1 cellular context compared by ENCODE assay signal in the genomic region with DNA sequence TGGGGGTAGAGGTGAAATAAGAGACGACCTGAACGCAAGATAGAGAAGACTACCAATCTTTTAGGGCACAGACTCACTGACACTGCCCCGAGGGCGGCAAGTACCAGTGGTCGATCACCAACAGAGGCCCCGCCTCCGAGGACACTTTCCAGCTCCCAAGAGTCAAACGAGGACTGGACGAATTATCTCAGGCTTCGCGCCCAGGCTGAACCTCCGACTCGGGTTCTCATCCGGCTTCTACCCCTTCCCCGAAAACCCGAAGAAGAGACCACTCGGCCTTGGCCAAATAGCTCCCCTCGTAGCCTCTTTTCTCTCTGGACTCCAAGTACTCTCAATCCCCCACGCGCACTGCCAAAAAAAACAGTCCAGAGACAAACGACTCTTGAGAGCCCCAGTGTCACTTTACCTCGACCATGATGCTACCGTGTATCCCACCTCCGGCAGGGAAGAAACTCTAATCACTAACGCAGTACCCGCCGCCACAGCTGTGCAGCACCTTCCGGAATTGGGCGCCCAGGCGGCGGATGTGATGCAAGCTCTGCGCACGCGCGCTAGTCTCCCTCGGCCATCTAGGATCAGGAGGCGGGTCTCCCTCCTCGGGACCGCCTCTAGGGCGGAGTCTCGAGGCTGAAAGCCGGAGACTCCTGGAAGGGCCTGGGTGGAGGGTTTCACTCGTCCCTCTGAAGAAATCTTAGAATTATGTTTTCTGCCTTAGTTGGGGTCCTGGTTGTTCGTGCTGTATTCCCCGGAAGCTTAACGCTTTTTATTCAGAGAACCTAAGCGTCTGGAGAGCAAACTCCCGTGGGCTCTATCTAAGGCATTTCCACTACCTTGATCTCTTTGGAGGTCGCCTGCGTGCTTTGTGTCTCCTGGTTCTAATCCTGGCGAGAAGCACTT.
TF ChIP-seq lines count a peak whose summit lies in the region.

A gene (minus strand): TSS at position 507 of the 897 bp plus-strand sequence. CDS start 92 bp downstream, at position 415.

TF ChIP-seq in HepG2, 621 proteins besides CTCF, POLR2A, EP300 and RAD21 (continued from another document and continues in another):
- TF ChIP-seq, protein P1, sequence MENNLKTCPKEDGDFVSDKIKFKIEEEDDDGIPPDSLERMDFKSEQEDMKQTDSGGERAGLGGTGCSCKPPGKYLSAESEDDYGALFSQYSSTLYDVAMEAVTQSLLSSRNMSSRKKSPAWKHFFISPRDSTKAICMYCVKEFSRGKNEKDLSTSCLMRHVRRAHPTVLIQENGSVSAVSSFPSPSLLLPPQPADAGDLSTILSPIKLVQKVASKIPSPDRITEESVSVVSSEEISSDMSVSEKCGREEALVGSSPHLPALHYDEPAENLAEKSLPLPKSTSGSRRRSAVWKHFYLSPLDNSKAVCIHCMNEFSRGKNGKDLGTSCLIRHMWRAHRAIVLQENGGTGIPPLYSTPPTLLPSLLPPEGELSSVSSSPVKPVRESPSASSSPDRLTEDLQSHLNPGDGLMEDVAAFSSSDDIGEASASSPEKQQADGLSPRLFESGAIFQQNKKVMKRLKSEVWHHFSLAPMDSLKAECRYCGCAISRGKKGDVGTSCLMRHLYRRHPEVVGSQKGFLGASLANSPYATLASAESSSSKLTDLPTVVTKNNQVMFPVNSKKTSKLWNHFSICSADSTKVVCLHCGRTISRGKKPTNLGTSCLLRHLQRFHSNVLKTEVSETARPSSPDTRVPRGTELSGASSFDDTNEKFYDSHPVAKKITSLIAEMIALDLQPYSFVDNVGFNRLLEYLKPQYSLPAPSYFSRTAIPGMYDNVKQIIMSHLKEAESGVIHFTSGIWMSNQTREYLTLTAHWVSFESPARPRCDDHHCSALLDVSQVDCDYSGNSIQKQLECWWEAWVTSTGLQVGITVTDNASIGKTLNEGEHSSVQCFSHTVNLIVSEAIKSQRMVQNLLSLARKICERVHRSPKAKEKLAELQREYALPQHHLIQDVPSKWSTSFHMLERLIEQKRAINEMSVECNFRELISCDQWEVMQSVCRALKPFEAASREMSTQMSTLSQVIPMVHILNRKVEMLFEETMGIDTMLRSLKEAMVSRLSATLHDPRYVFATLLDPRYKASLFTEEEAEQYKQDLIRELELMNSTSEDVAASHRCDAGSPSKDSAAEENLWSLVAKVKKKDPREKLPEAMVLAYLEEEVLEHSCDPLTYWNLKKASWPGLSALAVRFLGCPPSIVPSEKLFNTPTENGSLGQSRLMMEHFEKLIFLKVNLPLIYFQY (CRISPR knock-in tag; IDR thresholded peaks at IDR 0.05; ENCODE audit: borderline replicate concordance) = no peak
- TF ChIP-seq ZNF326 (CRISPR knock-in tag; IDR thresholded peaks at IDR 0.05; ENCODE audit: borderline replicate concordance) (no peak), FOXK1 (CRISPR knock-in tag; IDR thresholded peaks at IDR 0.05; ENCODE audit: borderline replicate concordance, low read depth) (no peak), ZNF615 (CRISPR knock-in tag; IDR thresholded peaks at IDR 0.05; ENCODE audit: borderline replicate concordance) (no peak), HOXA3 (CRISPR knock-in tag; IDR thresholded peaks at IDR 0.05) (peak; percentile 64; the same call in 1 of the 2 replicates), NAIF1 (CRISPR knock-in tag; IDR thresholded peaks at IDR 0.05; ENCODE audit: borderline replicate concordance) (0 out of 2 replicates have a peak, but pooled peaks have one; percentile 27), REPIN1 (CRISPR knock-in tag; IDR thresholded peaks at IDR 0.05; ENCODE audit: borderline replicate concordance, low read depth) (peak; percentile 39; the same call in 1 of the 2 replicates), WIZ (CRISPR knock-in tag; IDR thresholded peaks at IDR 0.05) (no peak), CCDC6 (CRISPR knock-in tag; IDR thresholded peaks at IDR 0.05) (no peak), MED1 (CRISPR knock-in tag; IDR thresholded peaks at IDR 0.05) (no peak), KAT2B (IDR thresholded peaks at IDR 0.05; ENCODE audit: borderline replicate concordance, low read depth, low read length) (no peak), BRCA1 (CRISPR knock-in tag; IDR thresholded peaks at IDR 0.05) (no peak), SIX1 (CRISPR knock-in tag; IDR thresholded peaks at IDR 0.05; ENCODE audit: borderline replicate concordance) (no peak), ZNF709 (CRISPR knock-in tag; IDR thresholded peaks at IDR 0.05) (peak; percentile 58; the same call in 1 of the 2 replicates), PCBP1 (IDR thresholded peaks at IDR 0.05; ENCODE audit: borderline replicate concordance, low read depth, low read length) (no peak), NFRKB (IDR thresholded peaks at IDR 0.05) (no peak), SYNCRIP (IDR thresholded peaks at IDR 0.05; ENCODE audit: insufficient read depth, low read depth, low read length) (no peak), SCMH1 (CRISPR knock-in tag; IDR thresholded peaks at IDR 0.05; ENCODE audit: borderline replicate concordance) (no peak), ZFP41 (CRISPR knock-in tag; IDR thresholded peaks at IDR 0.05; ENCODE audit: borderline replicate concordance) (no peak), KDM1A (CRISPR knock-in tag; IDR thresholded peaks at IDR 0.05) (no peak), ATM (IDR thresholded peaks at IDR 0.05; ENCODE audit: borderline replicate concordance) (no peak), KLF16 (CRISPR knock-in tag; IDR thresholded peaks at IDR 0.05) (peak in 1 of 2 experiments; percentile 70; a peak in 2 of 4 replicates), ZNF333 (CRISPR knock-in tag; IDR thresholded peaks at IDR 0.05; ENCODE audit: borderline replicate concordance) (0 out of 2 replicates have a peak, but pooled peaks have one; percentile 48), PHF20 (CRISPR knock-in tag; IDR thresholded peaks at IDR 0.05) (peak; percentile 89), PHF8 (CRISPR knock-in tag; IDR thresholded peaks at IDR 0.05) (peak; percentile 89), ZNF510 (CRISPR knock-in tag; IDR thresholded peaks at IDR 0.05; ENCODE audit: low read depth) (0 out of 2 replicates have a peak, but pooled peaks have one; percentile 39), ZNF556 (CRISPR knock-in tag; IDR thresholded peaks at IDR 0.05; ENCODE audit: borderline replicate concordance) (no peak; the same call in 1 of the 2 replicates)
- TF ChIP-seq, protein P2, sequence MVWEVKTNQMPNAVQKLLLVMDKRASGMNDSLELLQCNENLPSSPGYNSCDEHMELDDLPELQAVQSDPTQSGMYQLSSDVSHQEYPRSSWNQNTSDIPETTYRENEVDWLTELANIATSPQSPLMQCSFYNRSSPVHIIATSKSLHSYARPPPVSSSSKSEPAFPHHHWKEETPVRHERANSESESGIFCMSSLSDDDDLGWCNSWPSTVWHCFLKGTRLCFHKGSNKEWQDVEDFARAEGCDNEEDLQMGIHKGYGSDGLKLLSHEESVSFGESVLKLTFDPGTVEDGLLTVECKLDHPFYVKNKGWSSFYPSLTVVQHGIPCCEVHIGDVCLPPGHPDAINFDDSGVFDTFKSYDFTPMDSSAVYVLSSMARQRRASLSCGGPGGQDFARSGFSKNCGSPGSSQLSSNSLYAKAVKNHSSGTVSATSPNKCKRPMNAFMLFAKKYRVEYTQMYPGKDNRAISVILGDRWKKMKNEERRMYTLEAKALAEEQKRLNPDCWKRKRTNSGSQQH (CRISPR knock-in tag; IDR thresholded peaks at IDR 0.05; ENCODE audit: low read depth) = no peak
- TF ChIP-seq, protein P3, sequence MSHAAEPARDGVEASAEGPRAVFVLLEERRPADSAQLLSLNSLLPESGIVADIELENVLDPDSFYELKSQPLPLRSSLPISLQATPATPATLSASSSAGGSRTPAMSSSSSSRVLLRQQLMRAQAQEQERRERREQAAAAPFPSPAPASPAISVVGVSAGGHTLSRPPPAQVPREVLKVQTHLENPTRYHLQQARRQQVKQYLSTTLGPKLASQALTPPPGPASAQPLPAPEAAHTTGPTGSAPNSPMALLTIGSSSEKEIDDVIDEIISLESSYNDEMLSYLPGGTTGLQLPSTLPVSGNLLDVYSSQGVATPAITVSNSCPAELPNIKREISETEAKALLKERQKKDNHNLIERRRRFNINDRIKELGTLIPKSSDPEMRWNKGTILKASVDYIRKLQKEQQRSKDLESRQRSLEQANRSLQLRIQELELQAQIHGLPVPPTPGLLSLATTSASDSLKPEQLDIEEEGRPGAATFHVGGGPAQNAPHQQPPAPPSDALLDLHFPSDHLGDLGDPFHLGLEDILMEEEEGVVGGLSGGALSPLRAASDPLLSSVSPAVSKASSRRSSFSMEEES (CRISPR knock-in tag; IDR thresholded peaks at IDR 0.05) = 0 out of 2 replicates have a peak, but pooled peaks have one; percentile 9
- TF ChIP-seq, protein P4, sequence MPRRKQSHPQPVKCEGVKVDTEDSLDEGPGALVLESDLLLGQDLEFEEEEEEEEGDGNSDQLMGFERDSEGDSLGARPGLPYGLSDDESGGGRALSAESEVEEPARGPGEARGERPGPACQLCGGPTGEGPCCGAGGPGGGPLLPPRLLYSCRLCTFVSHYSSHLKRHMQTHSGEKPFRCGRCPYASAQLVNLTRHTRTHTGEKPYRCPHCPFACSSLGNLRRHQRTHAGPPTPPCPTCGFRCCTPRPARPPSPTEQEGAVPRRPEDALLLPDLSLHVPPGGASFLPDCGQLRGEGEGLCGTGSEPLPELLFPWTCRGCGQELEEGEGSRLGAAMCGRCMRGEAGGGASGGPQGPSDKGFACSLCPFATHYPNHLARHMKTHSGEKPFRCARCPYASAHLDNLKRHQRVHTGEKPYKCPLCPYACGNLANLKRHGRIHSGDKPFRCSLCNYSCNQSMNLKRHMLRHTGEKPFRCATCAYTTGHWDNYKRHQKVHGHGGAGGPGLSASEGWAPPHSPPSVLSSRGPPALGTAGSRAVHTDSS (CRISPR knock-in tag; conservative IDR thresholded peaks at IDR 0.05) = no peak
- TF ChIP-seq, protein P5, sequence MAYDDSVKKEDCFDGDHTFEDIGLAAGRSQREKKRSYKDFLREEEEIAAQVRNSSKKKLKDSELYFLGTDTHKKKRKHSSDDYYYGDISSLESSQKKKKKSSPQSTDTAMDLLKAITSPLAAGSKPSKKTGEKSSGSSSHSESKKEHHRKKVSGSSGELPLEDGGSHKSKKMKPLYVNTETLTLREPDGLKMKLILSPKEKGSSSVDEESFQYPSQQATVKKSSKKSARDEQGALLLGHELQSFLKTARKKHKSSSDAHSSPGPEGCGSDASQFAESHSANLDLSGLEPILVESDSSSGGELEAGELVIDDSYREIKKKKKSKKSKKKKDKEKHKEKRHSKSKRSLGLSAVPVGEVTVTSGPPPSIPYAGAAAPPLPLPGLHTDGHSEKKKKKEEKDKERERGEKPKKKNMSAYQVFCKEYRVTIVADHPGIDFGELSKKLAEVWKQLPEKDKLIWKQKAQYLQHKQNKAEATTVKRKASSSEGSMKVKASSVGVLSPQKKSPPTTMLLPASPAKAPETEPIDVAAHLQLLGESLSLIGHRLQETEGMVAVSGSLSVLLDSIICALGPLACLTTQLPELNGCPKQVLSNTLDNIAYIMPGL (CRISPR knock-in tag; IDR thresholded peaks at IDR 0.05; ENCODE audit: borderline replicate concordance in 1 of 2, low read depth in 1 of 2) = peak; percentile 22 to 63; a peak in 2 of 4 replicates
- TF ChIP-seq, protein P6, sequence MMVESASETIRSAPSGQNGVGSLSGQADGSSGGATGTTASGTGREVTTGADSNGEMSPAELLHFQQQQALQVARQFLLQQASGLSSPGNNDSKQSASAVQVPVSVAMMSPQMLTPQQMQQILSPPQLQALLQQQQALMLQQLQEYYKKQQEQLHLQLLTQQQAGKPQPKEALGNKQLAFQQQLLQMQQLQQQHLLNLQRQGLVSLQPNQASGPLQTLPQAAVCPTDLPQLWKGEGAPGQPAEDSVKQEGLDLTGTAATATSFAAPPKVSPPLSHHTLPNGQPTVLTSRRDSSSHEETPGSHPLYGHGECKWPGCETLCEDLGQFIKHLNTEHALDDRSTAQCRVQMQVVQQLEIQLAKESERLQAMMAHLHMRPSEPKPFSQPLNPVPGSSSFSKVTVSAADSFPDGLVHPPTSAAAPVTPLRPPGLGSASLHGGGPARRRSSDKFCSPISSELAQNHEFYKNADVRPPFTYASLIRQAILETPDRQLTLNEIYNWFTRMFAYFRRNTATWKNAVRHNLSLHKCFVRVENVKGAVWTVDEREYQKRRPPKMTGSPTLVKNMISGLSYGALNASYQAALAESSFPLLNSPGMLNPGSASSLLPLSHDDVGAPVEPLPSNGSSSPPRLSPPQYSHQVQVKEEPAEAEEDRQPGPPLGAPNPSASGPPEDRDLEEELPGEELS (CRISPR knock-in tag; IDR thresholded peaks at IDR 0.05) = no peak
- TF ChIP-seq, protein P7, sequence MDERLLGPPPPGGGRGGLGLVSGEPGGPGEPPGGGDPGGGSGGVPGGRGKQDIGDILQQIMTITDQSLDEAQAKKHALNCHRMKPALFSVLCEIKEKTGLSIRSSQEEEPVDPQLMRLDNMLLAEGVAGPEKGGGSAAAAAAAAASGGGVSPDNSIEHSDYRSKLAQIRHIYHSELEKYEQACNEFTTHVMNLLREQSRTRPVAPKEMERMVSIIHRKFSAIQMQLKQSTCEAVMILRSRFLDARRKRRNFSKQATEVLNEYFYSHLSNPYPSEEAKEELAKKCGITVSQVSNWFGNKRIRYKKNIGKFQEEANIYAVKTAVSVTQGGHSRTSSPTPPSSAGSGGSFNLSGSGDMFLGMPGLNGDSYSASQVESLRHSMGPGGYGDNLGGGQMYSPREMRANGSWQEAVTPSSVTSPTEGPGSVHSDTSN (CRISPR knock-in tag; IDR thresholded peaks at IDR 0.05) = no peak
- TF ChIP-seq, protein P8, sequence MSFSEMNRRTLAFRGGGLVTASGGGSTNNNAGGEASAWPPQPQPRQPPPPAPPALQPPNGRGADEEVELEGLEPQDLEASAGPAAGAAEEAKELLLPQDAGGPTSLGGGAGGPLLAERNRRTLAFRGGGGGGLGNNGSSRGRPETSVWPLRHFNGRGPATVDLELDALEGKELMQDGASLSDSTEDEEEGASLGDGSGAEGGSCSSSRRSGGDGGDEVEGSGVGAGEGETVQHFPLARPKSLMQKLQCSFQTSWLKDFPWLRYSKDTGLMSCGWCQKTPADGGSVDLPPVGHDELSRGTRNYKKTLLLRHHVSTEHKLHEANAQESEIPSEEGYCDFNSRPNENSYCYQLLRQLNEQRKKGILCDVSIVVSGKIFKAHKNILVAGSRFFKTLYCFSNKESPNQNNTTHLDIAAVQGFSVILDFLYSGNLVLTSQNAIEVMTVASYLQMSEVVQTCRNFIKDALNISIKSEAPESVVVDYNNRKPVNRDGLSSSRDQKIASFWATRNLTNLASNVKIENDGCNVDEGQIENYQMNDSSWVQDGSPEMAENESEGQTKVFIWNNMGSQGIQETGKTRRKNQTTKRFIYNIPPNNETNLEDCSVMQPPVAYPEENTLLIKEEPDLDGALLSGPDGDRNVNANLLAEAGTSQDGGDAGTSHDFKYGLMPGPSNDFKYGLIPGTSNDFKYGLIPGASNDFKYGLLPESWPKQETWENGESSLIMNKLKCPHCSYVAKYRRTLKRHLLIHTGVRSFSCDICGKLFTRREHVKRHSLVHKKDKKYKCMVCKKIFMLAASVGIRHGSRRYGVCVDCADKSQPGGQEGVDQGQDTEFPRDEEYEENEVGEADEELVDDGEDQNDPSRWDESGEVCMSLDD (CRISPR knock-in tag; IDR thresholded peaks at IDR 0.05; ENCODE audit: borderline replicate concordance) = no peak
- TF ChIP-seq, protein P9, sequence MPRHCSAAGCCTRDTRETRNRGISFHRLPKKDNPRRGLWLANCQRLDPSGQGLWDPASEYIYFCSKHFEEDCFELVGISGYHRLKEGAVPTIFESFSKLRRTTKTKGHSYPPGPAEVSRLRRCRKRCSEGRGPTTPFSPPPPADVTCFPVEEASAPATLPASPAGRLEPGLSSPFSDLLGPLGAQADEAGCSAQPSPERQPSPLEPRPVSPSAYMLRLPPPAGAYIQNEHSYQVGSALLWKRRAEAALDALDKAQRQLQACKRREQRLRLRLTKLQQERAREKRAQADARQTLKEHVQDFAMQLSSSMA (CRISPR knock-in tag; IDR thresholded peaks at IDR 0.05) = 0 out of 2 replicates have a peak, but pooled peaks have one; percentile 36
